ENCODE assay signal across 12 cellular contexts in genomic region chr3:112308151-112308911, GRCh38. TPM values are rescaled to one million over a fixed set of nuclear protein-coding genes. Genes with fewer than 3 reads are reported as not detected.
A peak's percentile ranks its signal among the peaks of the same experiment; 100 is the strongest.
DNase-seq lines count a peak whose midpoint lies in the region; TF ChIP-seq lines count a peak whose summit lies in the region.
"Had no signal": no experiment of that assay in that cellular context is flagged by ENCODE, and none has a peak within 500 bp of the region (broad histone marks: within the 10 kb centered on the region; RNA-seq: fewer than 3 reads in every experiment).

No MANE protein-coding gene starts in this region.

- H3K4me1 ChIP-seq in endodermal cell (ENCODE audit: control insufficient read depth, insufficient read depth, low read length): peaks cover 6% of the 10 kb centered on the region
- H3K4me1 ChIP-seq in suprapubic skin: peaks cover 13% of the 10 kb centered on the region
- no peaks in the 10 kb centered on the region for H3K4me1 ChIP-seq in uterus
- H3K4me1 ChIP-seq: SJCRH30 had no signal

- H3K36me3 Mint-ChIP-seq in endodermal cell (ENCODE audit: low read depth): no peaks in the 10 kb centered on the region
- H3K36me3 Mint-ChIP-seq in neural crest cell (ENCODE audit: low read depth): no peaks in the 10 kb centered on the region

- TF ChIP-seq POLR2A in suprapubic skin (IDR thresholded peaks at IDR 0.05): no peak
- no peak for TF ChIP-seq POLR2A in uterus (IDR thresholded peaks at IDR 0.05)

- H3K36me3 ChIP-seq in endodermal cell (ENCODE audit: control insufficient read depth, insufficient read depth, low read length) (no peaks in the 10 kb centered on the region), suprapubic skin (no peaks in the 10 kb centered on the region), uterus (no peaks in the 10 kb centered on the region)
- H3K36me3 ChIP-seq: SJCRH30, spleen had no signal

- DNase-seq in HPDE6-E6E7 (ENCODE audit: extremely low spot score): peak; percentile 10
- peak; percentile 4 for DNase-seq in NCI-H69 (lab: John Stamatoyannopoulos, UW)
- DNase-seq in endodermal cell: no peak
- peak; percentile 30 for DNase-seq in neural crest cell (ENCODE audit: low read depth, low spot score)
- no peak for DNase-seq in suprapubic skin (ENCODE audit: low spot score in 2 of 2)
- no peak for DNase-seq in activated gamma-delta T cell (lab: John Stamatoyannopoulos, UW)
- no peak for DNase-seq in stimulated activated CD4-positive, alpha-beta T cell treated with anti-CD3 and anti-CD28 coated beads, Interleukin-4, amount 100 ng/mL, for 4 hours
- no peak for DNase-seq in uterus
- DNase-seq: SJCRH30, spleen had no signal

- no peak overlapping the region for H3K27ac ChIP-seq in endodermal cell (ENCODE audit: low read depth, low read length)
- H3K27ac ChIP-seq in suprapubic skin: no peak overlapping the region
- H3K27ac ChIP-seq in uterus: no peak overlapping the region
- H3K27ac ChIP-seq: SJCRH30, spleen had no signal

- no peak overlapping the region for H3K4me3 Mint-ChIP-seq in endodermal cell
- H3K4me3 Mint-ChIP-seq in neural crest cell: peak overlapping the region; percentile 77
- H3K4me3 Mint-ChIP-seq: stimulated activated naive CD8-positive, alpha-beta T cell treated with anti-CD3 and anti-CD28 coated beads, Interleukin-15, Interleukin-2, amounts not matched to agents 100 ng/mL and 50 ng/mL, for 24 hours had no signal

- H3K9me3 Mint-ChIP-seq in endodermal cell (no peaks in the 10 kb centered on the region), neural crest cell (no peaks in the 10 kb centered on the region)
- H3K9me3 Mint-ChIP-seq: stimulated activated naive CD8-positive, alpha-beta T cell treated with anti-CD3 and anti-CD28 coated beads, Interleukin-15, Interleukin-2, amounts not matched to agents 100 ng/mL and 50 ng/mL, for 24 hours had no signal

- intact Hi-C loops in uterus (cut with DNase I; ENCODE audit: low total_unique reads): no loop called here

- H3K27me3 Mint-ChIP-seq in endodermal cell (ENCODE audit: insufficient read depth) (no peaks in the 10 kb centered on the region), neural crest cell (ENCODE audit: low read depth) (no peaks in the 10 kb centered on the region)
- H3K27me3 Mint-ChIP-seq: stimulated activated naive CD8-positive, alpha-beta T cell treated with anti-CD3 and anti-CD28 coated beads, Interleukin-15, Interleukin-2, amounts not matched to agents 100 ng/mL and 50 ng/mL, for 24 hours had no signal

- H3K27me3 ChIP-seq in endodermal cell (ENCODE audit: control insufficient read depth, insufficient read depth, low read length, poor library complexity, severe bottlenecking): no peaks in the 10 kb centered on the region
- H3K27me3 ChIP-seq in suprapubic skin: no peaks in the 10 kb centered on the region
- no peaks in the 10 kb centered on the region for H3K27me3 ChIP-seq in uterus
- H3K27me3 ChIP-seq: SJCRH30, spleen had no signal

- H3K4me3 ChIP-seq in endodermal cell (ENCODE audit: low read length): no peak overlapping the region
- H3K4me3 ChIP-seq in suprapubic skin: no peak overlapping the region
- no peak overlapping the region for H3K4me3 ChIP-seq in uterus
- H3K4me3 ChIP-seq: SJCRH30, spleen had no signal

- no peak overlapping the region for H3K9ac ChIP-seq in endodermal cell (ENCODE audit: extremely low read depth, low read length, poor library complexity, severe bottlenecking)

- no peak for TF ChIP-seq CTCF in endodermal cell (conservative IDR thresholded peaks at IDR 0.05)
- no peak for TF ChIP-seq CTCF in neural crest cell (conservative IDR thresholded peaks at IDR 0.05)
- no peak for TF ChIP-seq CTCF in suprapubic skin (IDR thresholded peaks at IDR 0.05)
- TF ChIP-seq CTCF in uterus (IDR thresholded peaks at IDR 0.05): no peak

- no peak for TF ChIP-seq EP300 in suprapubic skin (IDR thresholded peaks at IDR 0.05)

- WGBS in endodermal cell (ENCODE audit: insufficient coverage in 1 of 2, insufficient read length in 1 of 2), 2 experiments: 57 to 70% methylated on average over 3 to 5 of the region's 7 CpGs
- WGBS in suprapubic skin: 55% methylated on average over 7 of the region's 7 CpGs

- H3K9me3 ChIP-seq in endodermal cell (ENCODE audit: control insufficient read depth, low read length) (no peaks in the 10 kb centered on the region), suprapubic skin (no peaks in the 10 kb centered on the region), uterus (no peaks in the 10 kb centered on the region)
- H3K9me3 ChIP-seq: SJCRH30, spleen had no signal

- H3K4me1 Mint-ChIP-seq in endodermal cell (peaks cover 26% of the 10 kb centered on the region), neural crest cell (peaks cover 40% of the 10 kb centered on the region)

- peak overlapping the region; percentile 82 for H3K27ac Mint-ChIP-seq in endodermal cell
- peak overlapping the region; percentile 97 for H3K27ac Mint-ChIP-seq in neural crest cell (ENCODE audit: unreplicated experiment)
- H3K27ac Mint-ChIP-seq: stimulated activated naive CD8-positive, alpha-beta T cell treated with anti-CD3 and anti-CD28 coated beads, Interleukin-15, Interleukin-2, amounts not matched to agents 100 ng/mL and 50 ng/mL, for 24 hours had no signal

RNA-seq across cellular contexts. Expression of gene SLC9C1, which starts 14.3 kb away (rescaled TPM):
- under 1 TPM; 0.24 to 0.66 TPM for total RNA-seq in endodermal cell
- polyA plus RNA-seq in endodermal cell (2013, experiment 1 of 2): 0.18 TPM
- polyA plus RNA-seq in endodermal cell (2013, experiment 2 of 2): 0.25 TPM
- total RNA-seq in neural crest cell: 0.42 and 0.55 TPM in 2 replicates
- total RNA-seq in suprapubic skin: not detected
- total RNA-seq in uterus: 1 to 10 TPM in 1 of 4 donors, under 1 TPM in 1, not detected in 2; 0.49 to 1.7 TPM
- total RNA-seq: Daoy, SJCRH30 had no signal

RNA-seq across cellular contexts. Expression of gene CD200, which starts 24.6 kb away (rescaled TPM):
- total RNA-seq in endodermal cell (10 to 100 TPM; 49.2 to 58.6 TPM), neural crest cell (66.7 and 67.0 TPM in 2 replicates), suprapubic skin (1 to 10 TPM; 2.7 to 5.3 (median 3.6) TPM), uterus (10 to 100 TPM; 15.6 to 31.8 (median 23.6) TPM)
- polyA plus RNA-seq in endodermal cell (2013, experiment 1 of 2): 72.1 TPM
- 69.1 TPM for polyA plus RNA-seq in endodermal cell (2013, experiment 2 of 2)
- total RNA-seq: Daoy, SJCRH30 had no signal

Comparison
In these comparisons a context has a peak if more than half of its experiments do, and no peak if none do; other contexts are left out.
1. DNase-seq: peak in HPDE6-E6E7 (single experiment), NCI-H69 (single experiment) and neural crest cell (single experiment); none in endodermal cell (single experiment), suprapubic skin (0 of 2), activated gamma-delta T cell (single experiment), stimulated activated CD4-positive, alpha-beta T cell treated with anti-CD3 and anti-CD28 coated beads, Interleukin-4, amount 100 ng/mL, for 4 hours (0 of 2) and uterus (0 of 2).